ENCODE assay signal across 18 cellular contexts in the genomic region with DNA sequence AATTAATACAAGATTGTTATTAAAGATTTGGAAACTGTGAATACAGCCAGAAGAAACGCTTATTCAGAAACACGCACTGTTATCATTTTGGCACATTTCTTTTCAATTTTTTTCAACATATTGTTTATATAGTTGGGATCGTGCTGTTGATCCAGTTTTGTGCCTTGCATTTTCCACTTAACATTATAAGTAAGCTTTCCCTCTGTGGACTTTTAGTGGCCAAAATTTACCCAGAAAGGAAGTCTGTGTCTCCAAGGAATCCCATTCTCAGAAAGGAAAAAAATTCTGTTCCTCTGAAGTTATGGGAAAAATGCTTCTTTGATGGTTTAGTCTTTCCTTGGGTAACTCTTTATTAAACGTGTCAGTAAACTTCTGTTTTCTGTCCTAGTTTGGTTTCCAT.
DNase-seq lines count a peak whose midpoint lies in the region; ATAC-seq and TF ChIP-seq lines count a peak whose summit lies in the region.
"Had no signal": no experiment of that assay in that cellular context is flagged by ENCODE, and none has a peak within 500 bp of the region (broad histone marks: within the 10 kb centered on the region; RNA-seq: fewer than 3 reads in every experiment).

No MANE protein-coding gene starts in this region.

- H3K4me3 ChIP-seq in heart right ventricle, result no peak overlapping the region
- H3K4me3 ChIP-seq in right atrium auricular region, result no peak overlapping the region
- H3K4me3 ChIP-seq in fibroblast of the aortic adventitia (ENCODE audit: low read depth, low read length), result no peak overlapping the region
- no peak overlapping the region for H3K4me3 ChIP-seq in parathyroid adenoma (ENCODE audit: low read depth, low read length)
- H3K4me3 ChIP-seq: BLaER1 treated with 17β-estradiol and CSF1 and Interleukin-3, amounts not matched to agents 10 nM and 100 nM; GM12878; GM23248; HAP-1 had no signal

- H3K27me3 Mint-ChIP-seq in chondrocyte (ENCODE audit: low read depth), result no peaks in the 10 kb centered on the region

- H3K9me3 ChIP-seq in heart right ventricle (peaks cover 0 to 5% (median 0%) of the 10 kb centered on the region in 11 donors), right atrium auricular region (no peaks in the 10 kb centered on the region), parathyroid adenoma (ENCODE audit: control insufficient read depth, low read length) (no peaks in the 10 kb centered on the region)
- H3K9me3 ChIP-seq: HAP-1 had no signal

- H3K27me3 ChIP-seq in heart right ventricle, result no peaks in the 10 kb centered on the region
- no peaks in the 10 kb centered on the region for H3K27me3 ChIP-seq in right atrium auricular region
- no peaks in the 10 kb centered on the region for H3K27me3 ChIP-seq in parathyroid adenoma (ENCODE audit: control insufficient read depth, insufficient read depth, low read length)
- H3K27me3 ChIP-seq: BLaER1 treated with 17β-estradiol and CSF1 and Interleukin-3, amounts not matched to agents 10 nM and 100 nM had no signal

- TF ChIP-seq CTCF in heart right ventricle (IDR thresholded peaks at IDR 0.05), result no peak
- no peak for TF ChIP-seq CTCF in right atrium auricular region (IDR thresholded peaks at IDR 0.05)
- no peak for TF ChIP-seq CTCF in chondrocyte (IDR thresholded peaks at IDR 0.05)
- TF ChIP-seq CTCF in fibroblast of the aortic adventitia (IDR thresholded peaks at IDR 0.05; ENCODE audit: insufficient read depth, low read length), result no peak
- TF ChIP-seq CTCF in parathyroid adenoma (IDR thresholded peaks at IDR 0.05), result no peak
- TF ChIP-seq CTCF in GM13976 (IDR thresholded peaks at IDR 0.05; ENCODE audit: borderline replicate concordance, control extremely low read depth, extremely low read depth, insufficient read depth, missing control alignments), result no peak

- in situ Hi-C loops in GM13976 (cut with MboI; ENCODE audit: low sequenced_read_pairs, unreplicated experiment), result no loop called here

- peak overlapping the region; percentile 35 for H2AFZ ChIP-seq in parathyroid adenoma
- H2AFZ ChIP-seq: GM23248 had no signal

- H3K27ac Mint-ChIP-seq in chondrocyte (ENCODE audit: unreplicated experiment), result peak overlapping the region; percentile 85
- H3K27ac Mint-ChIP-seq: B cell; CD8-positive, alpha-beta T cell had no signal

- peaks cover 4% of the 10 kb centered on the region for H3K9me3 Mint-ChIP-seq in chondrocyte (ENCODE audit: low read depth)
- H3K9me3 Mint-ChIP-seq: CD8-positive, alpha-beta T cell had no signal

- H3K79me2 ChIP-seq in parathyroid adenoma, result no peaks in the 10 kb centered on the region

- H3K36me3 Mint-ChIP-seq in chondrocyte (ENCODE audit: low read depth), result peaks cover 2% of the 10 kb centered on the region
- H3K36me3 Mint-ChIP-seq: CD8-positive, alpha-beta T cell had no signal

- no peak overlapping the region for H3K4me2 ChIP-seq in parathyroid adenoma (ENCODE audit: low read length)
- H3K4me2 ChIP-seq: BLaER1 treated with 17β-estradiol and CSF1 and Interleukin-3, amounts not matched to agents 10 nM and 100 nM had no signal

- no peaks in the 10 kb centered on the region for H3K36me3 ChIP-seq in heart right ventricle
- H3K36me3 ChIP-seq in right atrium auricular region, result no peaks in the 10 kb centered on the region
- H3K36me3 ChIP-seq in parathyroid adenoma (ENCODE audit: control insufficient read depth, insufficient read depth, low read length), result no peaks in the 10 kb centered on the region
- H3K36me3 ChIP-seq: BLaER1 treated with 17β-estradiol and CSF1 and Interleukin-3, amounts not matched to agents 10 nM and 100 nM; HAP-1 had no signal

- H3K4me1 Mint-ChIP-seq in chondrocyte (ENCODE audit: low read depth), result peaks cover 55% of the 10 kb centered on the region

- H3K4me1 ChIP-seq in heart right ventricle (peaks cover 0 to 32% (median 22%) of the 10 kb centered on the region in 9 donors), right atrium auricular region (peaks cover 0 to 19% of the 10 kb centered on the region in 2 donors), parathyroid adenoma (peaks cover 4% of the 10 kb centered on the region)
- H3K4me1 ChIP-seq: HAP-1 had no signal

- intact Hi-C loops in heart right ventricle (cut with DNase I), result no loop called here

- peak overlapping the region in 8 of 10 donors; percentile 55 to 81 (median 70) for H3K27ac ChIP-seq in heart right ventricle
- H3K27ac ChIP-seq in right atrium auricular region, result peak overlapping the region in 1 of 2 donors; percentile 61
- no peak overlapping the region for H3K27ac ChIP-seq in parathyroid adenoma
- H3K27ac ChIP-seq: BLaER1 treated with 17β-estradiol and CSF1 and Interleukin-3, amounts not matched to agents 10 nM and 100 nM; GM23248 had no signal

- no peak for DNase-seq in heart right ventricle
- DNase-seq in right atrium auricular region (ENCODE audit: low spot score), result no peak
- DNase-seq in chondrocyte (ENCODE audit: low spot score), result no peak
- peak; percentile 1 for DNase-seq in fibroblast of the aortic adventitia (ENCODE audit: low read depth)
- DNase-seq in GM13976 (ENCODE audit: low spot score), result no peak
- DNase-seq in DMS 273 treated with DMSO at 0.1 percent for 48 hours (lab: John Stamatoyannopoulos, UW), result no peak
- no peak for DNase-seq in amniotic stem cell (lab: John Stamatoyannopoulos, UW)
- DNase-seq: Calu3; CD8-positive, alpha-beta T cell; DMS53; DND-41; EL; GM23248 had no signal

- 39 to 50% methylated on average over 4 of the region's 4 CpGs for whole genome bisulfite sequencing in heart right ventricle, 2 donors

- H3K9ac ChIP-seq in parathyroid adenoma, result no peak overlapping the region
- H3K9ac ChIP-seq: BLaER1 treated with 17β-estradiol and CSF1 and Interleukin-3, amounts not matched to agents 10 nM and 100 nM; GM23248 had no signal

- H3K4me3 Mint-ChIP-seq in chondrocyte (ENCODE audit: unreplicated experiment), result peak overlapping the region; percentile 4
- H3K4me3 Mint-ChIP-seq: B cell; CD8-positive, alpha-beta T cell had no signal

- peak in 4 of 8 donors; percentile 3 to 56 (median 28) for ATAC-seq in heart right ventricle
- ATAC-seq: CD8-positive, alpha-beta T cell; GM12878 had no signal
